ENCODE assay signal across 10 cellular contexts in genomic region chr17:8846768-8847211, GRCh38. TPM values are rescaled to one million over a fixed set of nuclear protein-coding genes. Genes with fewer than 3 reads are reported as not detected.
DNase-seq lines count a peak whose midpoint lies in the region; ATAC-seq, FAIRE-seq and TF ChIP-seq lines count a peak whose summit lies in the region.
"Had no signal": no experiment of that assay in that cellular context is flagged by ENCODE, and none has a peak within 500 bp of the region (broad histone marks: within the 10 kb centered on the region; RNA-seq: fewer than 3 reads in every experiment).

No MANE protein-coding gene starts in this region.

- no peak overlapping the region for H3K14ac ChIP-seq in neuronal stem cell (ENCODE audit: low read length)

- peak overlapping the region; percentile 80 for H2AFZ ChIP-seq in neuronal stem cell (ENCODE audit: low read length)

- no peak for TF ChIP-seq CTCF in vagina (IDR thresholded peaks at IDR 0.05)

- peak overlapping the region in 1 of 8 donors; percentile 50 for H3K27ac Mint-ChIP-seq in CD8-positive, alpha-beta memory T cell

- peak; percentile 72 for ATAC-seq in esophagus mucosa
- ATAC-seq in GM18867 (IDR thresholded peaks at IDR 0.05; ENCODE audit: unreplicated experiment), result no peak

- no peak overlapping the region for H4K91ac ChIP-seq in neuronal stem cell (ENCODE audit: low read depth, low read length, poor library complexity)

- H2BK5ac ChIP-seq in neuronal stem cell (ENCODE audit: low read length), result no peak overlapping the region

- CTCF ChIA-PET in CD8-positive, alpha-beta memory T cell (lab: Charles Lee), result no interaction called here

- H3K27me3 Mint-ChIP-seq in CD8-positive, alpha-beta memory T cell, result peaks cover 0 to 1% of the 10 kb centered on the region in 2 donors

- H2AK5ac ChIP-seq in neuronal stem cell (ENCODE audit: low read depth, low read length), result no peak overlapping the region

- no peaks in the 10 kb centered on the region for H3K36me3 ChIP-seq in neuronal stem cell (replicated peaks in 1 of 2; ENCODE audit: control insufficient read depth in 2 of 2, insufficient read depth in 2 of 2, low read length in 2 of 2)
- H3K36me3 ChIP-seq in CD8-positive, alpha-beta memory T cell (ENCODE audit: insufficient read depth, low read length), result no peaks in the 10 kb centered on the region
- no peaks in the 10 kb centered on the region for H3K36me3 ChIP-seq in vagina

- no peak overlapping the region for H2BK15ac ChIP-seq in neuronal stem cell (ENCODE audit: low read length)

- DNase-seq in GM12891 (ENCODE audit: insufficient read length, low spot score) (no peak), NCI-H82 (lab: John Stamatoyannopoulos, UW) (peak; percentile 78), neuronal stem cell (ENCODE audit: low spot score) (peak; percentile 27), vagina (ENCODE audit: extremely low spot score in 2 of 2) (no peak), T1000 (lab: John Stamatoyannopoulos, UW) (no peak)
- no peak for DNase-seq in CD8-positive, alpha-beta memory T cell

- no peak overlapping the region for H2BK12ac ChIP-seq in neuronal stem cell (ENCODE audit: low read length)

- H3K9me3 ChIP-seq in neuronal stem cell (replicated peaks in 1 of 2; ENCODE audit: control insufficient read depth in 2 of 2, insufficient read depth in 1 of 2, low read depth in 1 of 2, low read length in 2 of 2) (no peaks in the 10 kb centered on the region), vagina (no peaks in the 10 kb centered on the region)
- H3K9me3 ChIP-seq in CD8-positive, alpha-beta memory T cell (ENCODE audit: low read length), result no peaks in the 10 kb centered on the region

- H3K23ac ChIP-seq in neuronal stem cell (ENCODE audit: low read depth, low read length, poor library complexity), result no peak overlapping the region

- peaks cover 0 to 2% (median 0%) of the 10 kb centered on the region in 5 donors for H3K9me3 Mint-ChIP-seq in CD8-positive, alpha-beta memory T cell

- H3K4me3 Mint-ChIP-seq in CD8-positive, alpha-beta memory T cell, result no peak overlapping the region

- H4K8ac ChIP-seq in neuronal stem cell (ENCODE audit: low read depth, low read length), result no peak overlapping the region

- H3K18ac ChIP-seq in neuronal stem cell (ENCODE audit: low read length), result no peak overlapping the region

- H3K9ac ChIP-seq in neuronal stem cell (ENCODE audit: low read depth, low read length, poor library complexity), result no peak overlapping the region

- H3K27ac ChIP-seq in neuronal stem cell (replicated peaks; ENCODE audit: low read length), result no peak overlapping the region
- H3K27ac ChIP-seq in CD8-positive, alpha-beta memory T cell (ENCODE audit: low read depth, low read length), result no peak overlapping the region
- no peak overlapping the region for H3K27ac ChIP-seq in vagina
- H3K27ac ChIP-seq: coronary artery, VCaP had no signal

- TF ChIP-seq POLR2A in GM12891 (IDR thresholded peaks at IDR 0.05; ENCODE audit: low read depth, low read length), result no peak
- TF ChIP-seq POLR2A in vagina (IDR thresholded peaks at IDR 0.05), result no peak

- H3K4me1 ChIP-seq in neuronal stem cell (ENCODE audit: control insufficient read depth in 2 of 2, insufficient read depth in 1 of 2, low read depth in 1 of 2, low read length in 2 of 2) (peaks cover 0 to 3% of the 10 kb centered on the region in 2 donors), vagina (no peaks in the 10 kb centered on the region)
- H3K4me1 ChIP-seq in CD8-positive, alpha-beta memory T cell (ENCODE audit: insufficient read depth, low read length), result no peaks in the 10 kb centered on the region

- H3K4me3 ChIP-seq in neuronal stem cell (ENCODE audit: low read length in 2 of 2), result no peak overlapping the region
- no peak overlapping the region for H3K4me3 ChIP-seq in CD8-positive, alpha-beta memory T cell (ENCODE audit: low read length)
- no peak overlapping the region for H3K4me3 ChIP-seq in vagina
- H3K4me3 ChIP-seq: coronary artery had no signal

- no peak overlapping the region for H3K4ac ChIP-seq in neuronal stem cell (ENCODE audit: low read length)

- H3K27me3 ChIP-seq in neuronal stem cell (ENCODE audit: control insufficient read depth in 3 of 3, insufficient read depth in 3 of 3, low read depth in 1 of 3, low read length in 3 of 3), result no peaks in the 10 kb centered on the region
- no peaks in the 10 kb centered on the region for H3K27me3 ChIP-seq in CD8-positive, alpha-beta memory T cell (ENCODE audit: insufficient read depth, low read length, poor library complexity, severe bottlenecking)
- no peaks in the 10 kb centered on the region for H3K27me3 ChIP-seq in vagina

- H3K36me3 Mint-ChIP-seq in CD8-positive, alpha-beta memory T cell, result peaks cover 0 to 6% (median 2%) of the 10 kb centered on the region in 3 donors

- no peaks in the 10 kb centered on the region for H3K79me1 ChIP-seq in neuronal stem cell (ENCODE audit: low read depth, low read length)

- H3K4me2 ChIP-seq in neuronal stem cell (ENCODE audit: insufficient read depth, low read length, poor library complexity, severe bottlenecking), result no peak overlapping the region

- FAIRE-seq in GM12891 (lab: Jason Lieb, UNC), result peak; percentile 79

- no peak overlapping the region for H2BK120ac ChIP-seq in neuronal stem cell (ENCODE audit: low read depth, low read length)

- POLR2A ChIA-PET in CD8-positive, alpha-beta memory T cell (lab: Charles Lee), result no interaction called here

- peaks cover 0 to 2% (median 0%) of the 10 kb centered on the region in 3 donors for H3K4me1 Mint-ChIP-seq in CD8-positive, alpha-beta memory T cell

- intact Hi-C loops in vagina (cut with DNase I), result no loop called here

TF ChIP-seq in GM12891, 5 proteins besides CTCF, POLR2A, EP300 and RAD21:
- no peak for TF ChIP-seq POU2F2 (IDR thresholded peaks at IDR 0.05; ENCODE audit: low read depth, low read length)
- TF ChIP-seq SPI1 (IDR thresholded peaks at IDR 0.05; ENCODE audit: low read depth, low read length), result no peak
- no peak for TF ChIP-seq TAF1 (IDR thresholded peaks at IDR 0.05; ENCODE audit: low read depth, low read length)
- no peak; the same call in 1 of the 2 replicates for TF ChIP-seq POLR2AphosphoS5 (IDR thresholded peaks at IDR 0.05; ENCODE audit: low read depth, low read length)
- no peak for TF ChIP-seq PAX5 (IDR thresholded peaks at IDR 0.05; ENCODE audit: insufficient read depth, low read length, severe bottlenecking)

RNA-seq across cellular contexts. Expression of gene PIK3R6, which starts 20.7 kb away (rescaled TPM):
- polyA plus RNA-seq in GM12891 (2012; ENCODE audit: low read depth, missing spikeins), result 115 TPM
- total RNA-seq in esophagus mucosa, result 0.16 TPM
- polyA plus RNA-seq in neuronal stem cell (2013, experiment 1 of 2), result not detected
- not detected for polyA plus RNA-seq in neuronal stem cell (2013, experiment 2 of 2)
- under 1 TPM; 0.18 to 0.35 TPM for total RNA-seq in CD8-positive, alpha-beta memory T cell
- 0.61 TPM for polyA plus RNA-seq in CD8-positive, alpha-beta memory T cell
- total RNA-seq in vagina, result 3.2 TPM

RNA-seq across cellular contexts. Expression of gene MFSD6L, which starts 47.6 kb away (rescaled TPM):
- 1.4 TPM for polyA plus RNA-seq in GM12891 (2012; ENCODE audit: low read depth, missing spikeins)
- total RNA-seq in esophagus mucosa (0.72 TPM), vagina (not detected)
- not detected for polyA plus RNA-seq in neuronal stem cell (2013, experiment 1 of 2)
- not detected for polyA plus RNA-seq in neuronal stem cell (2013, experiment 2 of 2)
- not detected for total RNA-seq in CD8-positive, alpha-beta memory T cell
- polyA plus RNA-seq in CD8-positive, alpha-beta memory T cell, result not detected

Comparison
In these comparisons a context has a peak if more than half of its experiments do, and no peak if none do; other contexts are left out.
1. DNase-seq: peak in NCI-H82 (single experiment) and neuronal stem cell (single experiment); none in GM12891 (single experiment), CD8-positive, alpha-beta memory T cell (0 of 5), vagina (0 of 2) and T1000 (single experiment).